Comparison of ENCODE assay signal across 1 cellular context in genomic region chr17:38702166-38702899, GRCh38.
A peak's percentile ranks its signal among the peaks of the same experiment; 100 is the strongest.
TF ChIP-seq lines count a peak whose summit lies in the region.

No MANE protein-coding gene starts in this region.

TF ChIP-seq in HepG2, 621 proteins besides CTCF, POLR2A, EP300 and RAD21 (continued from another document and continues in another):
- TF ChIP-seq HNF1A (IDR thresholded peaks at IDR 0.05; ENCODE audit: low read depth), result no peak
- TF ChIP-seq HNF1A (CRISPR knock-in tag; IDR thresholded peaks at IDR 0.05; ENCODE audit: borderline replicate concordance), result peak; percentile 14
- peak; percentile 66 for TF ChIP-seq ZBTB7B (CRISPR knock-in tag; IDR thresholded peaks at IDR 0.05)
- TF ChIP-seq, protein P1, sequence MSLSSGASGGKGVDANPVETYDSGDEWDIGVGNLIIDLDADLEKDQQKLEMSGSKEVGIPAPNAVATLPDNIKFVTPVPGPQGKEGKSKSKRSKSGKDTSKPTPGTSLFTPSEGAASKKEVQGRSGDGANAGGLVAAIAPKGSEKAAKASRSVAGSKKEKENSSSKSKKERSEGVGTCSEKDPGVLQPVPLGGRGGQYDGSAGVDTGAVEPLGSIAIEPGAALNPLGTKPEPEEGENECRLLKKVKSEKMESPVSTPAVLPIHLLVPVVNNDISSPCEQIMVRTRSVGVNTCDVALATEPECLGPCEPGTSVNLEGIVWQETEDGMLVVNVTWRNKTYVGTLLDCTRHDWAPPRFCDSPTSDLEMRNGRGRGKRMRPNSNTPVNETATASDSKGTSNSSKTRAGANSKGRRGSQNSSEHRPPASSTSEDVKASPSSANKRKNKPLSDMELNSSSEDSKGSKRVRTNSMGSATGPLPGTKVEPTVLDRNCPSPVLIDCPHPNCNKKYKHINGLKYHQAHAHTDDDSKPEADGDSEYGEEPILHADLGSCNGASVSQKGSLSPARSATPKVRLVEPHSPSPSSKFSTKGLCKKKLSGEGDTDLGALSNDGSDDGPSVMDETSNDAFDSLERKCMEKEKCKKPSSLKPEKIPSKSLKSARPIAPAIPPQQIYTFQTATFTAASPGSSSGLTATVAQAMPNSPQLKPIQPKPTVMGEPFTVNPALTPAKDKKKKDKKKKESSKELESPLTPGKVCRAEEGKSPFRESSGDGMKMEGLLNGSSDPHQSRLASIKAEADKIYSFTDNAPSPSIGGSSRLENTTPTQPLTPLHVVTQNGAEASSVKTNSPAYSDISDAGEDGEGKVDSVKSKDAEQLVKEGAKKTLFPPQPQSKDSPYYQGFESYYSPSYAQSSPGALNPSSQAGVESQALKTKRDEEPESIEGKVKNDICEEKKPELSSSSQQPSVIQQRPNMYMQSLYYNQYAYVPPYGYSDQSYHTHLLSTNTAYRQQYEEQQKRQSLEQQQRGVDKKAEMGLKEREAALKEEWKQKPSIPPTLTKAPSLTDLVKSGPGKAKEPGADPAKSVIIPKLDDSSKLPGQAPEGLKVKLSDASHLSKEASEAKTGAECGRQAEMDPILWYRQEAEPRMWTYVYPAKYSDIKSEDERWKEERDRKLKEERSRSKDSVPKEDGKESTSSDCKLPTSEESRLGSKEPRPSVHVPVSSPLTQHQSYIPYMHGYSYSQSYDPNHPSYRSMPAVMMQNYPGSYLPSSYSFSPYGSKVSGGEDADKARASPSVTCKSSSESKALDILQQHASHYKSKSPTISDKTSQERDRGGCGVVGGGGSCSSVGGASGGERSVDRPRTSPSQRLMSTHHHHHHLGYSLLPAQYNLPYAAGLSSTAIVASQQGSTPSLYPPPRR (CRISPR knock-in tag; IDR thresholded peaks at IDR 0.05; ENCODE audit: borderline replicate concordance), result peak; percentile 57; the same call in 1 of the 2 replicates
- TF ChIP-seq ZNF589 (CRISPR knock-in tag; conservative IDR thresholded peaks at IDR 0.05), result peak; percentile 81
- TF ChIP-seq SP1 (IDR thresholded peaks at IDR 0.05), result no peak
- peak; percentile 81 for TF ChIP-seq SP1 (CRISPR knock-in tag; IDR thresholded peaks at IDR 0.05)
- TF ChIP-seq IRF2 (CRISPR knock-in tag; IDR thresholded peaks at IDR 0.05), result peak; percentile 75
- TF ChIP-seq ZNF329 (CRISPR knock-in tag; IDR thresholded peaks at IDR 0.05; ENCODE audit: low read depth), result peak; percentile 82
- peak; percentile 81; the same call in 1 of the 2 replicates for TF ChIP-seq SP140L (CRISPR knock-in tag; IDR thresholded peaks at IDR 0.05; ENCODE audit: borderline replicate concordance)
- TF ChIP-seq, protein P2, sequence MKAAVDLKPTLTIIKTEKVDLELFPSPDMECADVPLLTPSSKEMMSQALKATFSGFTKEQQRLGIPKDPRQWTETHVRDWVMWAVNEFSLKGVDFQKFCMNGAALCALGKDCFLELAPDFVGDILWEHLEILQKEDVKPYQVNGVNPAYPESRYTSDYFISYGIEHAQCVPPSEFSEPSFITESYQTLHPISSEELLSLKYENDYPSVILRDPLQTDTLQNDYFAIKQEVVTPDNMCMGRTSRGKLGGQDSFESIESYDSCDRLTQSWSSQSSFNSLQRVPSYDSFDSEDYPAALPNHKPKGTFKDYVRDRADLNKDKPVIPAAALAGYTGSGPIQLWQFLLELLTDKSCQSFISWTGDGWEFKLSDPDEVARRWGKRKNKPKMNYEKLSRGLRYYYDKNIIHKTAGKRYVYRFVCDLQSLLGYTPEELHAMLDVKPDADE (CRISPR knock-in tag; IDR thresholded peaks at IDR 0.05), result no peak; the same call in 1 of the 2 replicates
- TF ChIP-seq GATAD1 (CRISPR knock-in tag; IDR thresholded peaks at IDR 0.05), result peak; percentile 78
- TF ChIP-seq KDM6A (CRISPR knock-in tag; IDR thresholded peaks at IDR 0.05; ENCODE audit: low read depth), result no peak
- peak; percentile 42; the same call in 1 of the 2 replicates for TF ChIP-seq PAXIP1 (CRISPR knock-in tag; conservative IDR thresholded peaks at IDR 0.05)
- peak; percentile 53 for TF ChIP-seq PHF20 (CRISPR knock-in tag; IDR thresholded peaks at IDR 0.05)
- peak; percentile 61; the same call in 1 of the 2 replicates for TF ChIP-seq ZNF790 (CRISPR knock-in tag; IDR thresholded peaks at IDR 0.05; ENCODE audit: borderline replicate concordance)
- TF ChIP-seq HDAC1 (CRISPR knock-in tag; IDR thresholded peaks at IDR 0.05), result peak; percentile 58
- TF ChIP-seq, protein P3, sequence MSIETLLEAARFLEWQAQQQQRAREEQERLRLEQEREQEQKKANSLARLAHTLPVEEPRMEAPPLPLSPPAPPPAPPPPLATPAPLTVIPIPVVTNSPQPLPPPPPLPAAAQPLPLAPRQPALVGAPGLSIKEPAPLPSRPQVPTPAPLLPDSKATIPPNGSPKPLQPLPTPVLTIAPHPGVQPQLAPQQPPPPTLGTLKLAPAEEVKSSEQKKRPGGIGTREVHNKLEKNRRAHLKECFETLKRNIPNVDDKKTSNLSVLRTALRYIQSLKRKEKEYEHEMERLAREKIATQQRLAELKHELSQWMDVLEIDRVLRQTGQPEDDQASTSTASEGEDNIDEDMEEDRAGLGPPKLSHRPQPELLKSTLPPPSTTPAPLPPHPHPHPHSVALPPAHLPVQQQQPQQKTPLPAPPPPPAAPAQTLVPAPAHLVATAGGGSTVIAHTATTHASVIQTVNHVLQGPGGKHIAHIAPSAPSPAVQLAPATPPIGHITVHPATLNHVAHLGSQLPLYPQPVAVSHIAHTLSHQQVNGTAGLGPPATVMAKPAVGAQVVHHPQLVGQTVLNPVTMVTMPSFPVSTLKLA (IDR thresholded peaks at IDR 0.05), result no peak
- TF ChIP-seq HOXA9 (CRISPR knock-in tag; IDR thresholded peaks at IDR 0.05; ENCODE audit: borderline replicate concordance), result peak; percentile 84; the same call in 1 of the 2 replicates
- TF ChIP-seq, protein P4, sequence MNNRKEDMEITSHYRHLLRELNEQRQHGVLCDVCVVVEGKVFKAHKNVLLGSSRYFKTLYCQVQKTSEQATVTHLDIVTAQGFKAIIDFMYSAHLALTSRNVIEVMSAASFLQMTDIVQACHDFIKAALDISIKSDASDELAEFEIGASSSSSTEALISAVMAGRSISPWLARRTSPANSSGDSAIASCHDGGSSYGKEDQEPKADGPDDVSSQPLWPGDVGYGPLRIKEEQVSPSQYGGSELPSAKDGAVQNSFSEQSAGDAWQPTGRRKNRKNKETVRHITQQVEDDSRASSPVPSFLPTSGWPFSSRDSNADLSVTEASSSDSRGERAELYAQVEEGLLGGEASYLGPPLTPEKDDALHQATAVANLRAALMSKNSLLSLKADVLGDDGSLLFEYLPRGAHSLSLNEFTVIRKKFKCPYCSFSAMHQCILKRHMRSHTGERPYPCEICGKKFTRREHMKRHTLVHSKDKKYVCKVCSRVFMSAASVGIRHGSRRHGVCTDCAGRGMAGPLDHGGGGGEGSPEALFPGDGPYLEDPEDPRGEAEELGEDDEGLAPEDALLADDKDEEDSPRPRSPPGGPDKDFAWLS (CRISPR knock-in tag; IDR thresholded peaks at IDR 0.05; ENCODE audit: borderline replicate concordance), result no peak
- TF ChIP-seq SP2 (CRISPR knock-in tag; IDR thresholded peaks at IDR 0.05), result peak; percentile 30
- TF ChIP-seq, protein P5, sequence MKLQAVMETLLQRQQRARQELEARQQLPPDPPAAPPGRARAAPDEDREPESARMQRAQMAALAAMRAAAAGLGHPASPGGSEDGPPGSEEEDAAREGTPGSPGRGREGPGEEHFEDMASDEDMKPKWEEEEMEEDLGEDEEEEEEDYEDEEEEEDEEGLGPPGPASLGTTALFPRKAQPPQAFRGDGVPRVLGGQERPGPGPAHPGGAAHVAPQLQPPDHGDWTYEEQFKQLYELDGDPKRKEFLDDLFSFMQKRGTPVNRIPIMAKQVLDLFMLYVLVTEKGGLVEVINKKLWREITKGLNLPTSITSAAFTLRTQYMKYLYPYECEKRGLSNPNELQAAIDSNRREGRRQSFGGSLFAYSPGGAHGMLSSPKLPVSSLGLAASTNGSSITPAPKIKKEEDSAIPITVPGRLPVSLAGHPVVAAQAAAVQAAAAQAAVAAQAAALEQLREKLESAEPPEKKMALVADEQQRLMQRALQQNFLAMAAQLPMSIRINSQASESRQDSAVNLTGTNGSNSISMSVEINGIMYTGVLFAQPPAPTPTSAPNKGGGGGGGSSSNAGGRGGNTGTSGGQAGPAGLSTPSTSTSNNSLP (IDR thresholded peaks at IDR 0.05; ENCODE audit: low read depth, low read length), result no peak
- peak; percentile 73; the same call in 1 of the 2 replicates for TF ChIP-seq PRDM4 (CRISPR knock-in tag; IDR thresholded peaks at IDR 0.05; ENCODE audit: borderline replicate concordance)
- TF ChIP-seq, protein P6, sequence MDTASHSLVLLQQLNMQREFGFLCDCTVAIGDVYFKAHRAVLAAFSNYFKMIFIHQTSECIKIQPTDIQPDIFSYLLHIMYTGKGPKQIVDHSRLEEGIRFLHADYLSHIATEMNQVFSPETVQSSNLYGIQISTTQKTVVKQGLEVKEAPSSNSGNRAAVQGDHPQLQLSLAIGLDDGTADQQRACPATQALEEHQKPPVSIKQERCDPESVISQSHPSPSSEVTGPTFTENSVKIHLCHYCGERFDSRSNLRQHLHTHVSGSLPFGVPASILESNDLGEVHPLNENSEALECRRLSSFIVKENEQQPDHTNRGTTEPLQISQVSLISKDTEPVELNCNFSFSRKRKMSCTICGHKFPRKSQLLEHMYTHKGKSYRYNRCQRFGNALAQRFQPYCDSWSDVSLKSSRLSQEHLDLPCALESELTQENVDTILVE (CRISPR knock-in tag; IDR thresholded peaks at IDR 0.05), result peak; percentile 95
- TF ChIP-seq, protein P7, sequence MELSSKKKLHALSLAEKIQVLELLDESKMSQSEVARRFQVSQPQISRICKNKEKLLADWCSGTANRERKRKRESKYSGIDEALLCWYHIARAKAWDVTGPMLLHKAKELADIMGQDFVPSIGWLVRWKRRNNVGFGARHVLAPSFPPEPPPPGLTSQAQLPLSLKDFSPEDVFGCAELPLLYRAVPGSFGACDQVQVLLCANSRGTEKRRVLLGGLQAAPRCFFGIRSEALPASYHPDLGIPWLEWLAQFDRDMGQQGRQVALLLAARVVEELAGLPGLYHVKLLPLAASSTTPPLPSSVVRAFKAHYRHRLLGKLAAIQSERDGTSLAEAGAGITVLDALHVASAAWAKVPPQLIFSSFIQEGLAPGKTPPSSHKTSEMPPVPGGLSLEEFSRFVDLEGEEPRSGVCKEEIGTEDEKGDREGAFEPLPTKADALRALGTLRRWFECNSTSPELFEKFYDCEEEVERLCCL (CRISPR knock-in tag; IDR thresholded peaks at IDR 0.05; ENCODE audit: borderline replicate concordance), result peak; percentile 87; the same call in 1 of the 2 replicates
